In the genomic region with DNA sequence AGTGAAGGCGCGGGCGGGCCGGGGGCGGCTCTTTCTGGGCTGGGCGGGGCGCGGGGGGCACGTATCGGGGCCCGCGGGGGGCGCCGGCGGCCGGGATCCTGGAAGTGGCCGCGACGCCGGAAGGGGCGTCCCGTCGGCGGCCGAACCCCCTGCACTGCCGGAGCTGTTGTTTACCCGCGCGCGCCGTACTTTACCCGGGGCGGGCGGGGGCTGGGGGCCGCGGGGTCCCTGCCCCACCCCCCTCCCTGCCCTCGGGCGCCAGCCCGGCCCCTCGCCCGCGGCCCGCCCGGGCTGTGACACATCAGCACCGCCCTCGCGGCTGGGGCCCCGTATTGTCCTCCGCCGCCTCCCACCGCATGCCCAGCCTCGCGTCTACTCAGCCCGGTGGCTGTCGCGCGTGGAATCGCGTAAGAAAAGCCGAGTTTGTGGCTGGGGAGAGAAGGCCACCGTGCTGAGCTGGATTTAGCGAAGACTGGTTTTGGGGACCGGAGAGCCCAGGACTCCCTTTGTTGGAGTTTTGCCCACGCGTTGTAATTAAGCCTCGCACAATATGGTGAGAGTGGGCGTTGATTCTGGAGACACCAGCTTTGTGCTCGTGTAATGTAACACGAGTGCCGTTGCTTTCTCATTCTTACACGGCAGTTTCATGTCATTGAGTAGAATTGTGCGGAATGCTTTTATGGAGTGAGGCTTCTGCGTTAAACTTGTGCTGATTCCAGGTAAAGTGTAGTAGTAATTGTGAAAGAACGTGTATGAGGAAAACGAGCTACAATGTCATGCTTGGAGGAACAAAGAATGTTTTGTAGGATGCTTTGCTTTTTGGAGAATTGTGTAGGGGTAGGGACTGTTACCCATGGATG, we compare ENCODE assay signal across 2 cellular contexts.
TF ChIP-seq lines count a peak whose summit lies in the region.

No MANE protein-coding gene starts in this region.

TF ChIP-seq in HEK293, 187 proteins besides CTCF, POLR2A, EP300 and RAD21 (continues in another document):
- TF ChIP-seq ZNF23 (tag by site-specific recombination; IDR thresholded peaks at IDR 0.05; ENCODE audit: borderline replicate concordance) (no peak), ZNF658 (tag by site-specific recombination; IDR thresholded peaks at IDR 0.05) (no peak), GFI1B (tag by site-specific recombination; IDR thresholded peaks at IDR 0.05) (no peak), WT1 (tag by site-specific recombination; IDR thresholded peaks at IDR 0.05) (peak; percentile 43; the same call in 1 of the 2 replicates), ZNF830 (tag by site-specific recombination; IDR thresholded peaks at IDR 0.05; ENCODE audit: low read depth) (no peak), KLF10 (tag by site-specific recombination; IDR thresholded peaks at IDR 0.05) (peak; percentile 38; the same call in 1 of the 2 replicates), GLIS1 (tag by site-specific recombination; IDR thresholded peaks at IDR 0.05) (peak; percentile 17; the same call in 1 of the 2 replicates), GLIS2 (tag by site-specific recombination; IDR thresholded peaks at IDR 0.05) (no peak), ZEB2 (tag by site-specific recombination; IDR thresholded peaks at IDR 0.05) (peak; percentile 58), KLF16 (tag by site-specific recombination; IDR thresholded peaks at IDR 0.05) (peak; percentile 86)
- TF ChIP-seq, protein P1, sequence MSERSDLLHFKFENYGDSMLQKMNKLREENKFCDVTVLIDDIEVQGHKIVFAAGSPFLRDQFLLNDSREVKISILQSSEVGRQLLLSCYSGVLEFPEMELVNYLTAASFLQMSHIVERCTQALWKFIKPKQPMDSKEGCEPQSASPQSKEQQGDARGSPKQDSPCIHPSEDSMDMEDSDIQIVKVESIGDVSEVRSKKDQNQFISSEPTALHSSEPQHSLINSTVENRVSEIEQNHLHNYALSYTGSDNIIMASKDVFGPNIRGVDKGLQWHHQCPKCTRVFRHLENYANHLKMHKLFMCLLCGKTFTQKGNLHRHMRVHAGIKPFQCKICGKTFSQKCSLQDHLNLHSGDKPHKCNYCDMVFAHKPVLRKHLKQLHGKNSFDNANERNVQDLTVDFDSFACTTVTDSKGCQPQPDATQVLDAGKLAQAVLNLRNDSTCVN (tag by site-specific recombination; optimal IDR thresholded peaks at IDR 0.05): peak; percentile 47
- TF ChIP-seq, protein P2, sequence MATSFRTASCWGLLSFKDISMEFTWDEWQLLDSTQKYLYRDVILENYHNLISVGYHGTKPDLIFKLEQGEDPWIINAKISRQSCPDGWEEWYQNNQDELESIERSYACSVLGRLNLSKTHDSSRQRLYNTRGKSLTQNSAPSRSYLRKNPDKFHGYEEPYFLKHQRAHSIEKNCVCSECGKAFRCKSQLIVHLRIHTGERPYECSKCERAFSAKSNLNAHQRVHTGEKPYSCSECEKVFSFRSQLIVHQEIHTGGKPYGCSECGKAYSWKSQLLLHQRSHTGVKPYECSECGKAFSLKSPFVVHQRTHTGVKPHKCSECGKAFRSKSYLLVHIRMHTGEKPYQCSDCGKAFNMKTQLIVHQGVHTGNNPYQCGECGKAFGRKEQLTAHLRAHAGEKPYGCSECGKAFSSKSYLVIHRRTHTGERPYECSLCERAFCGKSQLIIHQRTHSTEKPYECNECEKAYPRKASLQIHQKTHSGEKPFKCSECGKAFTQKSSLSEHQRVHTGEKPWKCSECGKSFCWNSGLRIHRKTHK (tag by site-specific recombination; IDR thresholded peaks at IDR 0.05): no peak
- TF ChIP-seq, protein P3, sequence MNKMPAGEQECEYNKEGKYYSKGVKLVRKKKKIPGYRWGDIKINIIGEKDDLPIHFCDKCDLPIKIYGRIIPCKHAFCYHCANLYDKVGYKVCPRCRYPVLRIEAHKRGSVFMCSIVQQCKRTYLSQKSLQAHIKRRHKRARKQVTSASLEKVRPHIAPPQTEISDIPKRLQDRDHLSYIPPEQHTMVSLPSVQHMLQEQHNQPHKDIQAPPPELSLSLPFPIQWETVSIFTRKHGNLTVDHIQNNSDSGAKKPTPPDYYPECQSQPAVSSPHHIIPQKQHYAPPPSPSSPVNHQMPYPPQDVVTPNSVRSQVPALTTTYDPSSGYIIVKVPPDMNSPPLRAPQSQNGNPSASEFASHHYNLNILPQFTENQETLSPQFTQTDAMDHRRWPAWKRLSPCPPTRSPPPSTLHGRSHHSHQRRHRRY (tag by site-specific recombination; IDR thresholded peaks at IDR 0.05): no peak
- TF ChIP-seq, protein P4, sequence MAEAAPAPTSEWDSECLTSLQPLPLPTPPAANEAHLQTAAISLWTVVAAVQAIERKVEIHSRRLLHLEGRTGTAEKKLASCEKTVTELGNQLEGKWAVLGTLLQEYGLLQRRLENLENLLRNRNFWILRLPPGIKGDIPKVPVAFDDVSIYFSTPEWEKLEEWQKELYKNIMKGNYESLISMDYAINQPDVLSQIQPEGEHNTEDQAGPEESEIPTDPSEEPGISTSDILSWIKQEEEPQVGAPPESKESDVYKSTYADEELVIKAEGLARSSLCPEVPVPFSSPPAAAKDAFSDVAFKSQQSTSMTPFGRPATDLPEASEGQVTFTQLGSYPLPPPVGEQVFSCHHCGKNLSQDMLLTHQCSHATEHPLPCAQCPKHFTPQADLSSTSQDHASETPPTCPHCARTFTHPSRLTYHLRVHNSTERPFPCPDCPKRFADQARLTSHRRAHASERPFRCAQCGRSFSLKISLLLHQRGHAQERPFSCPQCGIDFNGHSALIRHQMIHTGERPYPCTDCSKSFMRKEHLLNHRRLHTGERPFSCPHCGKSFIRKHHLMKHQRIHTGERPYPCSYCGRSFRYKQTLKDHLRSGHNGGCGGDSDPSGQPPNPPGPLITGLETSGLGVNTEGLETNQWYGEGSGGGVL (tag by site-specific recombination; IDR thresholded peaks at IDR 0.05): no peak
- TF ChIP-seq, protein P5, sequence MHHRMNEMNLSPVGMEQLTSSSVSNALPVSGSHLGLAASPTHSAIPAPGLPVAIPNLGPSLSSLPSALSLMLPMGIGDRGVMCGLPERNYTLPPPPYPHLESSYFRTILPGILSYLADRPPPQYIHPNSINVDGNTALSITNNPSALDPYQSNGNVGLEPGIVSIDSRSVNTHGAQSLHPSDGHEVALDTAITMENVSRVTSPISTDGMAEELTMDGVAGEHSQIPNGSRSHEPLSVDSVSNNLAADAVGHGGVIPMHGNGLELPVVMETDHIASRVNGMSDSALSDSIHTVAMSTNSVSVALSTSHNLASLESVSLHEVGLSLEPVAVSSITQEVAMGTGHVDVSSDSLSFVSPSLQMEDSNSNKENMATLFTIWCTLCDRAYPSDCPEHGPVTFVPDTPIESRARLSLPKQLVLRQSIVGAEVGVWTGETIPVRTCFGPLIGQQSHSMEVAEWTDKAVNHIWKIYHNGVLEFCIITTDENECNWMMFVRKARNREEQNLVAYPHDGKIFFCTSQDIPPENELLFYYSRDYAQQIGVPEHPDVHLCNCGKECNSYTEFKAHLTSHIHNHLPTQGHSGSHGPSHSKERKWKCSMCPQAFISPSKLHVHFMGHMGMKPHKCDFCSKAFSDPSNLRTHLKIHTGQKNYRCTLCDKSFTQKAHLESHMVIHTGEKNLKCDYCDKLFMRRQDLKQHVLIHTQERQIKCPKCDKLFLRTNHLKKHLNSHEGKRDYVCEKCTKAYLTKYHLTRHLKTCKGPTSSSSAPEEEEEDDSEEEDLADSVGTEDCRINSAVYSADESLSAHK (tag by site-specific recombination; IDR thresholded peaks at IDR 0.05): 0 out of 2 replicates have a peak, but pooled peaks have one; percentile 34
- TF ChIP-seq, protein P6, sequence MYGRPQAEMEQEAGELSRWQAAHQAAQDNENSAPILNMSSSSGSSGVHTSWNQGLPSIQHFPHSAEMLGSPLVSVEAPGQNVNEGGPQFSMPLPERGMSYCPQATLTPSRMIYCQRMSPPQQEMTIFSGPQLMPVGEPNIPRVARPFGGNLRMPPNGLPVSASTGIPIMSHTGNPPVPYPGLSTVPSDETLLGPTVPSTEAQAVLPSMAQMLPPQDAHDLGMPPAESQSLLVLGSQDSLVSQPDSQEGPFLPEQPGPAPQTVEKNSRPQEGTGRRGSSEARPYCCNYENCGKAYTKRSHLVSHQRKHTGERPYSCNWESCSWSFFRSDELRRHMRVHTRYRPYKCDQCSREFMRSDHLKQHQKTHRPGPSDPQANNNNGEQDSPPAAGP (tag by site-specific recombination; IDR thresholded peaks at IDR 0.05): peak; percentile 66

TF ChIP-seq in HepG2, 621 proteins besides CTCF, POLR2A, EP300 and RAD21 (continues in another document):
- peak; percentile 60; the same call in 1 of the 2 replicates for TF ChIP-seq KDM2A (CRISPR knock-in tag; IDR thresholded peaks at IDR 0.05; ENCODE audit: borderline replicate concordance, low read depth)
- peak; percentile 64; the same call in 1 of the 2 replicates for TF ChIP-seq ZNF331 (CRISPR knock-in tag; IDR thresholded peaks at IDR 0.05)
- TF ChIP-seq ZMYM2 (CRISPR knock-in tag; IDR thresholded peaks at IDR 0.05): peak; percentile 35; the same call in 1 of the 2 replicates
- TF ChIP-seq, protein P7, sequence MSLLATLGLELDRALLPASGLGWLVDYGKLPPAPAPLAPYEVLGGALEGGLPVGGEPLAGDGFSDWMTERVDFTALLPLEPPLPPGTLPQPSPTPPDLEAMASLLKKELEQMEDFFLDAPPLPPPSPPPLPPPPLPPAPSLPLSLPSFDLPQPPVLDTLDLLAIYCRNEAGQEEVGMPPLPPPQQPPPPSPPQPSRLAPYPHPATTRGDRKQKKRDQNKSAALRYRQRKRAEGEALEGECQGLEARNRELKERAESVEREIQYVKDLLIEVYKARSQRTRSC (CRISPR knock-in tag; IDR thresholded peaks at IDR 0.05; ENCODE audit: low read depth): no peak
- TF ChIP-seq TCF12 (IDR thresholded peaks at IDR 0.05): no peak
- TF ChIP-seq TCF12 (CRISPR knock-in tag; IDR thresholded peaks at IDR 0.05): no peak
- TF ChIP-seq, protein P8, sequence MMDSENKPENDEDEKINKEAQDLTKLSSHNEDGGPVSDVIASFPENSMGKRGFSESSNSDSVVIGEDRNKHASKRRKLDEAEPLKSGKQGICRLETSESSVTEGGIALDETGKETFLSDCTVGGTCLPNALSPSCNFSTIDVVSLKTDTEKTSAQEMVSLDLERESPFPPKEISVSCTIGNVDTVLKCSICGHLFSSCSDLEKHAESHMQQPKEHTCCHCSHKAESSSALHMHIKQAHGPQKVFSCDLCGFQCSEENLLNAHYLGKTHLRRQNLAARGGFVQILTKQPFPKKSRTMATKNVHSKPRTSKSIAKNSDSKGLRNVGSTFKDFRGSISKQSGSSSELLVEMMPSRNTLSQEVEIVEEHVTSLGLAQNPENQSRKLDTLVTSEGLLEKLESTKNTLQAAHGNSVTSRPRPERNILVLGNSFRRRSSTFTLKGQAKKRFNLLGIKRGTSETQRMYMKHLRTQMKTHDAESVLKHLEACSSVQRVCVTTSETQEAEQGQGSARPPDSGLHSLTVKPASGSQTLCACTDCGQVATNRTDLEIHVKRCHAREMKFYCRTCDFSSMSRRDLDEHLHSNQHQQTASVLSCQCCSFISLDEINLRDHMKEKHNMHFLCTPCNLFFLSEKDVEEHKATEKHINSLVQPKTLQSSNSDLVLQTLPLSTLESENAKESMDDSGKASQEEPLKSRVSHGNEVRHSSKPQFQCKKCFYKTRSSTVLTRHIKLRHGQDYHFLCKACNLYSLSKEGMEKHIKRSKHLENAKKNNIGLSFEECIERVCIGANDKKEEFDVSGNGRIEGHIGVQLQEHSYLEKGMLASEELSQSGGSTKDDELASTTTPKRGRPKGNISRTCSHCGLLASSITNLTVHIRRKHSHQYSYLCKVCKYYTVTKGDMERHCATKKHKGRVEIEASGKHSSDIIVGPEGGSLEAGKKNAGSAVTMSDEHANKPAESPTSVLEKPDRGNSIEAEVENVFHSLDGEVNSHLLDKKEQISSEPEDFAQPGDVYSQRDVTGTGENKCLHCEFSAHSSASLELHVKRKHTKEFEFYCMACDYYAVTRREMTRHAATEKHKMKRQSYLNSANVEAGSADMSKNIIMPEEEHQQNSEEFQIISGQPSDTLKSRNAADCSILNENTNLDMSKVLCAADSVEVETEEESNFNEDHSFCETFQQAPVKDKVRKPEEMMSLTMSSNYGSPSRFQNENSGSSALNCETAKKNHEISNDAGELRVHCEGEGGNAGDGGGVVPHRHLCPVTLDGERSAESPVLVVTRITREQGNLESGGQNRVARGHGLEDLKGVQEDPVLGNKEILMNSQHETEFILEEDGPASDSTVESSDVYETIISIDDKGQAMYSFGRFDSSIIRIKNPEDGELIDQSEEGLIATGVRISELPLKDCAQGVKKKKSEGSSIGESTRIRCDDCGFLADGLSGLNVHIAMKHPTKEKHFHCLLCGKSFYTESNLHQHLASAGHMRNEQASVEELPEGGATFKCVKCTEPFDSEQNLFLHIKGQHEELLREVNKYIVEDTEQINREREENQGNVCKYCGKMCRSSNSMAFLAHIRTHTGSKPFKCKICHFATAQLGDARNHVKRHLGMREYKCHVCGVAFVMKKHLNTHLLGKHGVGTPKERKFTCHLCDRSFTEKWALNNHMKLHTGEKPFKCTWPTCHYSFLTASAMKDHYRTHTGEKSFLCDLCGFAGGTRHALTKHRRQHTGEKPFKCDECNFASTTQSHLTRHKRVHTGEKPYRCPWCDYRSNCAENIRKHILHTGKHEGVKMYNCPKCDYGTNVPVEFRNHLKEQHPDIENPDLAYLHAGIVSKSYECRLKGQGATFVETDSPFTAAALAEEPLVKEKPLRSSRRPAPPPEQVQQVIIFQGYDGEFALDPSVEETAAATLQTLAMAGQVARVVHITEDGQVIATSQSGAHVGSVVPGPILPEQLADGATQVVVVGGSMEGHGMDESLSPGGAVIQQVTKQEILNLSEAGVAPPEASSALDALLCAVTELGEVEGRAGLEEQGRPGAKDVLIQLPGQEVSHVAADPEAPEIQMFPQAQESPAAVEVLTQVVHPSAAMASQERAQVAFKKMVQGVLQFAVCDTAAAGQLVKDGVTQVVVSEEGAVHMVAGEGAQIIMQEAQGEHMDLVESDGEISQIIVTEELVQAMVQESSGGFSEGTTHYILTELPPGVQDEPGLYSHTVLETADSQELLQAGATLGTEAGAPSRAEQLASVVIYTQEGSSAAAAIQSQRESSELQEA (CRISPR knock-in tag; IDR thresholded peaks at IDR 0.05; ENCODE audit: not compliant biosample characterization): peak; percentile 63
- TF ChIP-seq ZNF367 (CRISPR knock-in tag; IDR thresholded peaks at IDR 0.05; ENCODE audit: borderline replicate concordance): no peak
- TF ChIP-seq CCDC6 (CRISPR knock-in tag; IDR thresholded peaks at IDR 0.05): peak; percentile 65; the same call in 1 of the 2 replicates
- no peak for TF ChIP-seq NFE2L2 (IDR thresholded peaks at IDR 0.05; ENCODE audit: low read length)
- TF ChIP-seq ZNF782 (CRISPR knock-in tag; IDR thresholded peaks at IDR 0.05; ENCODE audit: borderline replicate concordance): no peak
- TF ChIP-seq, protein P9, sequence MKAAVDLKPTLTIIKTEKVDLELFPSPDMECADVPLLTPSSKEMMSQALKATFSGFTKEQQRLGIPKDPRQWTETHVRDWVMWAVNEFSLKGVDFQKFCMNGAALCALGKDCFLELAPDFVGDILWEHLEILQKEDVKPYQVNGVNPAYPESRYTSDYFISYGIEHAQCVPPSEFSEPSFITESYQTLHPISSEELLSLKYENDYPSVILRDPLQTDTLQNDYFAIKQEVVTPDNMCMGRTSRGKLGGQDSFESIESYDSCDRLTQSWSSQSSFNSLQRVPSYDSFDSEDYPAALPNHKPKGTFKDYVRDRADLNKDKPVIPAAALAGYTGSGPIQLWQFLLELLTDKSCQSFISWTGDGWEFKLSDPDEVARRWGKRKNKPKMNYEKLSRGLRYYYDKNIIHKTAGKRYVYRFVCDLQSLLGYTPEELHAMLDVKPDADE (CRISPR knock-in tag; IDR thresholded peaks at IDR 0.05): no peak
- peak; percentile 73; the same call in 1 of the 2 replicates for TF ChIP-seq ZNF709 (CRISPR knock-in tag; IDR thresholded peaks at IDR 0.05)
- TF ChIP-seq ZSCAN31 (CRISPR knock-in tag; IDR thresholded peaks at IDR 0.05; ENCODE audit: low read depth): no peak
- no peak for TF ChIP-seq CREB1 (IDR thresholded peaks at IDR 0.05)
- TF ChIP-seq CREB1 (CRISPR knock-in tag; IDR thresholded peaks at IDR 0.05): no peak
